8 cellular contexts compared by ENCODE assay signal in genomic region chr14:63852271-63852816, GRCh38. TPM values are rescaled to one million over a fixed set of nuclear protein-coding genes. Genes with fewer than 3 reads are reported as not detected.
DNase-seq lines count a peak whose midpoint lies in the region; ATAC-seq and TF ChIP-seq lines count a peak whose summit lies in the region.

No MANE protein-coding gene starts in this region.

- H4K20me1 ChIP-seq in mammary epithelial cell (ENCODE audit: insufficient read depth, low read length) = no peaks in the 10 kb centered on the region

- no peaks in the 10 kb centered on the region for H3K36me3 ChIP-seq in mammary epithelial cell (ENCODE audit: insufficient read depth, low read length)

- H3K4me1 ChIP-seq in mammary epithelial cell (ENCODE audit: insufficient read depth, low read length) = peaks cover 17% of the 10 kb centered on the region
- H3K4me1 ChIP-seq in mononuclear cell (ENCODE audit: insufficient read depth, low read length) = peaks cover 19% of the 10 kb centered on the region

- dilution Hi-C loops in mammary epithelial cell (cut with HindIII; ENCODE audit: low sequenced_read_pairs) = no loop called here

- H3K27me3 ChIP-seq in AG04450 (ENCODE audit: control insufficient read depth, insufficient read depth, low read length) (peaks cover 6% of the 10 kb centered on the region), mammary epithelial cell (ENCODE audit: insufficient read depth, low read length) (no peaks in the 10 kb centered on the region), mononuclear cell (ENCODE audit: insufficient read depth, low read length) (peaks cover 36% of the 10 kb centered on the region)

- H3K4me3 ChIP-seq in AG04450 (ENCODE audit: low read depth, low read length) (peak overlapping the region; percentile 64), mammary epithelial cell (replicated peaks in 1 of 3; ENCODE audit: insufficient read depth in 1 of 3, low read depth in 2 of 3, low read length in 3 of 3) (peak overlapping the region; percentile 56 to 70 (median 58)), mononuclear cell (ENCODE audit: low read length) (peak overlapping the region; percentile 57)

- in situ Hi-C loops in mammary epithelial cell (cut with MboI; ENCODE audit: low sequenced_read_pairs in 2 of 2) = loop anchor here (10.0 to 25.0 kb wide), 2 partner anchors 132 to 135 kb away; no protein-coding TSS in a partner anchor

- no peak for DNase-seq in AG04450 (ENCODE audit: low read depth, low spot score)
- DNase-seq in NCI-H2107 (lab: John Stamatoyannopoulos, UW) = peak; percentile 60
- no peak for DNase-seq in mammary epithelial cell
- DNase-seq in midbrain (lab: John Stamatoyannopoulos, UW) = no peak
- DNase-seq in dedifferentiated amniotic fluid mesenchymal stem cell (ENCODE audit: extremely low spot score) = no peak

- H3K27ac ChIP-seq in AG04450 (ENCODE audit: low read depth, low read length) = no peak overlapping the region
- H3K27ac ChIP-seq in mammary epithelial cell (ENCODE audit: insufficient read depth, low read depth, low read length) = peak overlapping the region; percentile 80

- POLR2A ChIA-PET in AG04450 (lab: Yijun Ruan, JAX) = no interaction called here

- intact Hi-C loops in mammary epithelial cell (cut with micrococcal nuclease) = loop anchor here (2.0 to 5.0 kb wide), 2 partner anchors 50 to 70 kb away; no protein-coding TSS in a partner anchor

- 31% methylated on average over 18 of the region's 18 CpGs for WGBS in mammary epithelial cell (ENCODE audit: low coverage, missing lambda C conversion rate)

- peaks cover 32% of the 10 kb centered on the region for H3K79me2 ChIP-seq in mammary epithelial cell (ENCODE audit: insufficient read depth, low read length)

- TF ChIP-seq CTCF in AG04450 (IDR thresholded peaks at IDR 0.05; ENCODE audit: low read depth, low read length) = 0 out of 2 replicates have a peak, but pooled peaks have one; percentile 3
- no peak for TF ChIP-seq CTCF in mammary epithelial cell (conservative IDR thresholded peaks at IDR 0.05 in 1 of 2, IDR thresholded peaks at IDR 0.05 in 1 of 2; ENCODE audit: extremely low read depth in 1 of 2, insufficient read depth in 1 of 2, low read depth in 1 of 2, low read length in 2 of 2)

- ATAC-seq in GM19035 (IDR thresholded peaks at IDR 0.05; ENCODE audit: unreplicated experiment) (peak; percentile 3), HG02870 (IDR thresholded peaks at IDR 0.05; ENCODE audit: unreplicated experiment) (no peak)

- peak overlapping the region; percentile 97 for H2AFZ ChIP-seq in mammary epithelial cell (ENCODE audit: low read depth, low read length)

- peak overlapping the region; percentile 94 for H3K4me2 ChIP-seq in mammary epithelial cell (ENCODE audit: insufficient read depth, low read depth, low read length)

- CTCF ChIA-PET in AG04450 (lab: Charles Lee) = interaction anchor here (0.8 to 2.2 kb wide), 4 partner anchors 11 to 463 kb away, joined by 3 to 6 read pairs (median 4); no protein-coding TSS in a partner anchor
- CTCF ChIA-PET in mammary epithelial cell (lab: Charles Lee; ENCODE audit: low non-redundant PET) = interaction anchor here (0.7 kb wide), 1 partner anchor 138 kb away, joined by 4 read pairs; no protein-coding TSS in a partner anchor

- BruUV-seq in mammary epithelial cell (replicated peaks; lab: Mats Ljungman, UMichigan) = no TSS peak

- H3K9ac ChIP-seq in mammary epithelial cell (ENCODE audit: insufficient read depth, low read length) = peak overlapping the region; percentile 66

- H3K9me3 ChIP-seq in AG04450 (ENCODE audit: control insufficient read depth, insufficient read depth, low read length) (no peaks in the 10 kb centered on the region), mammary epithelial cell (replicated peaks; ENCODE audit: insufficient read depth, low read length) (no peaks in the 10 kb centered on the region), mononuclear cell (ENCODE audit: low read depth, low read length) (no peaks in the 10 kb centered on the region)

RNA-seq across cellular contexts. Expression of gene SYNE2, which starts 0.5 kb away (rescaled TPM):
- polyA plus RNA-seq in AG04450 (2011; rRNA removed) = 6.1 and 7.1 TPM in 2 replicates
- polyA minus RNA-seq in AG04450 (2011; rRNA and poly(A)+ RNA removed) = 25.8 TPM in 2 replicates
- total RNA-seq in mammary epithelial cell = 10 to 100 TPM; 44.6 to 65.3 TPM
- polyA plus RNA-seq in mammary epithelial cell = 11.5 TPM
- polyA minus RNA-seq in mammary epithelial cell = 157 TPM
- 131 TPM for total RNA-seq in mononuclear cell
